8 cellular contexts compared by ENCODE assay signal in the genomic region with DNA sequence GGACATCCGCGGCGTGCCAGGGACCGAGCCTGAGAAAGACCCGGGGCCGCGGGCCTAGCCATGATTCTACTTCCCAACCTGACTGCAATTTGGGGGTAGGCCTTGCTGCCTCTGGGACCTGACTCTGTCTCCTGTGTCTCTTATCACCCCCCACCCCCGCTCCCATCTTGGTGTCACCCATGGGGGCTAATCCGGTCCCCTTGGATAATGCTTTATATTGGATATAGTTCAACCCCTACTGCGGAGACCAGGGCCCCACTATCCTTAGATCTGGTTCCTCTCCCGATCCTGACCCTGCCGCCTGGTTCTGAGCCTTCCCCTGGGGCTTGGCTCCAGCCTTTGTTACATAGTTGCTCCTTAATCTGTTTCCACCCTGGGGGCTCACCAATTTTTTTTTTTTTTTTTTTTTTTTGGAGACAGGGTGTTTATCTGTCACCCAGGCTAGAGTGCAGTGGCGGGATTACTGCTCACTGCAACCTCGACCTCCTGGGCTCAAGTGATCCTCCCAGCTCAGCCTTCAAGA. TPM values are rescaled to one million over a fixed set of nuclear protein-coding genes. Genes with fewer than 3 reads are reported as not detected.
DNase-seq lines count a peak whose midpoint lies in the region; ATAC-seq, FAIRE-seq and TF ChIP-seq lines count a peak whose summit lies in the region.

No MANE protein-coding gene starts in this region.

- no peaks in the 10 kb centered on the region for H3K9me3 Mint-ChIP-seq in activated CD8-positive, alpha-beta memory T cell treated with anti-CD3 and anti-CD28 coated beads, Interleukin-2, amount 10 ng/mL, durations not matched to agents 7 days and 5 days (ENCODE audit: low read depth)
- H3K9me3 Mint-ChIP-seq in astrocyte (ENCODE audit: unreplicated experiment) = no peaks in the 10 kb centered on the region

- no peak for FAIRE-seq in astrocyte (lab: Jason Lieb, UNC)

- ATAC-seq in activated CD8-positive, alpha-beta memory T cell treated with anti-CD3 and anti-CD28 coated beads, Interleukin-2, amount 10 ng/mL, durations not matched to agents 7 days and 5 days = no peak
- no peak for ATAC-seq in activated CD4-positive, CD25-positive, alpha-beta regulatory T cell treated with anti-CD3 and anti-CD28 coated beads, Interleukin-2, amount 50 U/mL, for 24 hours

- peaks cover 14% of the 10 kb centered on the region for H3K4me1 ChIP-seq in astrocyte (ENCODE audit: insufficient read depth, low read length)
- peaks cover 15 to 25% of the 10 kb centered on the region in 2 donors for H3K4me1 ChIP-seq in thyroid gland

- TF ChIP-seq CTCF in astrocyte (IDR thresholded peaks at IDR 0.05; ENCODE audit: insufficient read depth, low read depth, low read length) (no peak), lower leg skin (IDR thresholded peaks at IDR 0.05) (no peak), thyroid gland (IDR thresholded peaks at IDR 0.05) (no peak)

- intact Hi-C loops in lower leg skin (cut with DNase I; ENCODE audit: low total_unique reads) = no loop called here
- intact Hi-C loops in thyroid gland (cut with DNase I) = loop anchor here (2.0 kb wide), 1 partner anchor 93 kb away; no protein-coding TSS in a partner anchor

- H3K27ac Mint-ChIP-seq in activated CD8-positive, alpha-beta memory T cell treated with anti-CD3 and anti-CD28 coated beads, Interleukin-2, amount 10 ng/mL, durations not matched to agents 7 days and 5 days = peak overlapping the region; percentile 56
- peak overlapping the region; percentile 81 for H3K27ac Mint-ChIP-seq in astrocyte (ENCODE audit: unreplicated experiment)

- peak overlapping the region; percentile 43 for H3K27ac ChIP-seq in astrocyte (ENCODE audit: low read depth, low read length)
- no peak overlapping the region for H3K27ac ChIP-seq in thyroid gland

- H3K9me3 ChIP-seq in astrocyte (ENCODE audit: insufficient read depth, low read depth, low read length) = no peaks in the 10 kb centered on the region
- no peaks in the 10 kb centered on the region for H3K9me3 ChIP-seq in thyroid gland

- H3K36me3 Mint-ChIP-seq in activated CD8-positive, alpha-beta memory T cell treated with anti-CD3 and anti-CD28 coated beads, Interleukin-2, amount 10 ng/mL, durations not matched to agents 7 days and 5 days = peaks cover 8% of the 10 kb centered on the region
- H3K36me3 Mint-ChIP-seq in astrocyte (ENCODE audit: low read depth, unreplicated experiment) = peaks cover 5% of the 10 kb centered on the region

- H3K9ac ChIP-seq in astrocyte (ENCODE audit: low read length) = peak overlapping the region; percentile 87

- H4K20me1 ChIP-seq in astrocyte (ENCODE audit: insufficient read depth, low read length) = peaks cover 24% of the 10 kb centered on the region

- peak overlapping the region; percentile 84 for H3K4me3 Mint-ChIP-seq in activated CD8-positive, alpha-beta memory T cell treated with anti-CD3 and anti-CD28 coated beads, Interleukin-2, amount 10 ng/mL, durations not matched to agents 7 days and 5 days
- peak overlapping the region; percentile 87 for H3K4me3 Mint-ChIP-seq in astrocyte (ENCODE audit: unreplicated experiment)

- peak overlapping the region; percentile 99 for H3K4me2 ChIP-seq in astrocyte (ENCODE audit: low read length)

- CTCF ChIA-PET in activated CD8-positive, alpha-beta memory T cell treated with anti-CD3 and anti-CD28 coated beads, Interleukin-2, amount 10 ng/mL, durations not matched to agents 7 days and 5 days (lab: Charles Lee) = interaction anchor here (1.0 to 2.8 kb wide), 3 partner anchors 7 to 69 kb away, joined by 3 to 17 read pairs (median 12); no protein-coding TSS in a partner anchor

- H3K27me3 Mint-ChIP-seq in activated CD8-positive, alpha-beta memory T cell treated with anti-CD3 and anti-CD28 coated beads, Interleukin-2, amount 10 ng/mL, durations not matched to agents 7 days and 5 days = no peaks in the 10 kb centered on the region
- H3K27me3 Mint-ChIP-seq in astrocyte (ENCODE audit: low read depth, unreplicated experiment) = peaks cover 2% of the 10 kb centered on the region

- no peak for DNase-seq in activated CD8-positive, alpha-beta memory T cell treated with anti-CD3 and anti-CD28 coated beads, Interleukin-2, amount 10 ng/mL, durations not matched to agents 7 days and 5 days
- no peak for DNase-seq in activated CD8-positive, alpha-beta memory T cell treated with anti-CD3 and anti-CD28 coated beads, Interleukin-2, amount 50 U/mL, for 48 hours
- DNase-seq in astrocyte (ENCODE audit: low read depth) (no peak), lower leg skin (ENCODE audit: low spot score in 2 of 2) (no peak), thyroid gland (no peak), NCI-H1436 (lab: John Stamatoyannopoulos, UW) (no peak), NCI-H1436 treated with DMSO at 0.1 percent for 48 hours (lab: John Stamatoyannopoulos, UW) (no peak)

- peaks cover 19% of the 10 kb centered on the region for H3K79me2 ChIP-seq in astrocyte (ENCODE audit: insufficient read depth, low read length)

- peak overlapping the region; percentile 96 for H2AFZ ChIP-seq in astrocyte (ENCODE audit: low read depth, low read length)

- peak overlapping the region; percentile 84 for H3K4me3 ChIP-seq in astrocyte (ENCODE audit: insufficient read depth, low read depth, low read length)
- peak overlapping the region; percentile 67 for H3K4me3 ChIP-seq in lower leg skin (ENCODE audit: low read depth, poor library complexity, severe bottlenecking)
- H3K4me3 ChIP-seq in thyroid gland (replicated peaks in 1 of 3) = peak overlapping the region in 2 of 3 donors; percentile 28 to 75

- H3K36me3 ChIP-seq in astrocyte (ENCODE audit: insufficient read depth, low read length) (no peaks in the 10 kb centered on the region), thyroid gland (no peaks in the 10 kb centered on the region)

- WGBS in lower leg skin, 2 donors = 28 to 30% methylated on average over 14 of the region's 14 CpGs
- WGBS in thyroid gland, 2 donors = 50 to 73% methylated on average over 7 to 12 of the region's 14 CpGs

- H3K4me1 Mint-ChIP-seq in activated CD8-positive, alpha-beta memory T cell treated with anti-CD3 and anti-CD28 coated beads, Interleukin-2, amount 10 ng/mL, durations not matched to agents 7 days and 5 days = peaks cover 32% of the 10 kb centered on the region
- H3K4me1 Mint-ChIP-seq in astrocyte (ENCODE audit: low read depth, unreplicated experiment) = peaks cover 6% of the 10 kb centered on the region

- TF ChIP-seq POLR2A in lower leg skin (IDR thresholded peaks at IDR 0.05) = no peak
- no peak for TF ChIP-seq POLR2A in thyroid gland (IDR thresholded peaks at IDR 0.05)

- H3K27me3 ChIP-seq in astrocyte (ENCODE audit: insufficient read depth, low read length) = no peaks in the 10 kb centered on the region
- H3K27me3 ChIP-seq in thyroid gland = no peaks in the 10 kb centered on the region

RNA-seq across cellular contexts. Expression of a gene that starts 1.3 kb away (rescaled TPM):
- 10 to 100 TPM; 15.7 to 17.6 TPM for total RNA-seq in activated CD8-positive, alpha-beta memory T cell treated with anti-CD3 and anti-CD28 coated beads, Interleukin-2, amount 10 ng/mL, durations not matched to agents 7 days and 5 days
- 14.5 TPM in 2 replicates for total RNA-seq in astrocyte
- total RNA-seq in lower leg skin = 10 to 100 TPM; 26.6 to 65.1 (median 31.4) TPM
- total RNA-seq in thyroid gland = 10 to 100 TPM in 3 of 4 donors, 1 to 10 TPM in 1; 9.1 to 15.4 (median 11.9) TPM

RNA-seq across cellular contexts. Expression of a gene that starts 1.9 kb away (rescaled TPM):
- 10 to 100 TPM; 50.3 to 50.6 TPM for total RNA-seq in activated CD8-positive, alpha-beta memory T cell treated with anti-CD3 and anti-CD28 coated beads, Interleukin-2, amount 10 ng/mL, durations not matched to agents 7 days and 5 days
- total RNA-seq in astrocyte (14.7 and 16.4 TPM in 2 replicates), lower leg skin (10 to 100 TPM; 36.0 to 52.3 (median 47.9) TPM), thyroid gland (10 to 100 TPM; 25.0 to 53.3 (median 38.8) TPM)

RNA-seq across cellular contexts. Expression of a gene that starts 19.1 kb away (rescaled TPM):
- under 1 TPM; 0.14 to 0.18 TPM for total RNA-seq in activated CD8-positive, alpha-beta memory T cell treated with anti-CD3 and anti-CD28 coated beads, Interleukin-2, amount 10 ng/mL, durations not matched to agents 7 days and 5 days
- total RNA-seq in astrocyte (not detected in 2 replicates), lower leg skin (100 to 1,000 TPM in 1 of 4 donors, 10 to 100 TPM in 3; 42.0 to 100 (median 51.4) TPM), thyroid gland (1 to 10 TPM in 1 of 4 donors, under 1 TPM in 3; 0.44 to 1.3 (median 0.68) TPM)

Comparison
In these comparisons a context has a peak if more than half of its experiments do, and no peak if none do; other contexts are left out.
1. RNA of a gene that starts 19.1 kb away (total RNA-seq): 42.0 to 100 TPM in lower leg skin; 0.44 to 1.3 TPM in thyroid gland, 0.14 to 0.18 TPM in activated CD8-positive, alpha-beta memory T cell treated with anti-CD3 and anti-CD28 coated beads, Interleukin-2, amount 10 ng/mL, durations not matched to agents 7 days and 5 days and not detected in astrocyte; every median in the first group is over 10 times any median in the second.
2. Peak in every context shown above with its lines, with median percentiles within 50 percentile points of each other: H3K4me3 ChIP-seq.